Comparison of ENCODE assay signal across 20 cellular contexts in the genomic region with DNA sequence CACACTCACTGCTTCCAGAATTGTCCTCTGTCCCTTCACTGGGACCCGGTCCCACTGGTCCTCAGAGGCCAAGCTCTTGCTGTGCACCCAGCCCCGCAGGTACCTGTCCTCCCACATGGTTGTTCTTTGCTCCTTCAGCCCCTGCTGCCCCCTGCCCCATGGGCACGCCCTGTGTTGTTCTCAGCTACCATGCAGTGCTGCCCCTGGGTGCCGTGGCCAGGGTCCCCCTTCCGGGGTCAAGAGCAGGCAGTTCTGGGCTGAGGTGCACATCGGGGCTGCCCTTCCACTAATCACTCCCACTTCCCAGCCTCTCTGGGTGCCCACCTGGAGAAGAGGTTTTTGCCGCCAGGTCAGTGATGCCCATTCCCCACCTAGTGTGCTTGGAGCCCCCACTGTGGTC. TPM values are rescaled to one million over a fixed set of nuclear protein-coding genes. Genes with fewer than 3 reads are reported as not detected.
A peak's percentile ranks its signal among the peaks of the same experiment; 100 is the strongest.
DNase-seq lines count a peak whose midpoint lies in the region; ATAC-seq lines count a peak whose summit lies in the region.
"Had no signal": no experiment of that assay in that cellular context is flagged by ENCODE, and none has a peak within 500 bp of the region (broad histone marks: within the 10 kb centered on the region; RNA-seq: fewer than 3 reads in every experiment).

No MANE protein-coding gene starts in this region.

- H3K79me2 ChIP-seq in mesendoderm (ENCODE audit: control insufficient read depth, insufficient read depth, low read length): no peaks in the 10 kb centered on the region
- H3K79me2 ChIP-seq: parathyroid adenoma had no signal

- no peak overlapping the region for H3K4me3 ChIP-seq in CD4-positive, CD25-positive, alpha-beta regulatory T cell (ENCODE audit: low read depth, low read length)
- no peak overlapping the region for H3K4me3 ChIP-seq in naive thymus-derived CD4-positive, alpha-beta T cell (ENCODE audit: low read length)
- H3K4me3 ChIP-seq in mesendoderm (ENCODE audit: low read length): no peak overlapping the region
- H3K4me3 ChIP-seq: A549 had no signal

- no peak overlapping the region for H2BK120ac ChIP-seq in mesendoderm (ENCODE audit: low read depth, low read length)

- H3K9me3 ChIP-seq in CD4-positive, CD25-positive, alpha-beta regulatory T cell (ENCODE audit: control insufficient read depth in 2 of 2, low read length in 2 of 2): no peaks in the 10 kb centered on the region
- no peaks in the 10 kb centered on the region for H3K9me3 ChIP-seq in naive thymus-derived CD4-positive, alpha-beta T cell (ENCODE audit: control insufficient read depth in 2 of 3, low read length in 3 of 3)
- H3K9me3 ChIP-seq: A549 had no signal

- peaks cover 67% of the 10 kb centered on the region for H3K36me3 ChIP-seq in CD4-positive, CD25-positive, alpha-beta regulatory T cell (ENCODE audit: control insufficient read depth, insufficient read depth, low read length)
- H3K36me3 ChIP-seq in naive thymus-derived CD4-positive, alpha-beta T cell (ENCODE audit: control insufficient read depth in 2 of 3, insufficient read depth in 3 of 3, low read length in 3 of 3): peaks cover 20 to 67% (median 29%) of the 10 kb centered on the region in 3 experiments
- H3K36me3 ChIP-seq in mesendoderm (ENCODE audit: control insufficient read depth, insufficient read depth, low read length): no peaks in the 10 kb centered on the region

- CTCF ChIA-PET in activated CD4-positive, alpha-beta T cell treated with anti-CD3 and anti-CD28 coated beads, Interleukin-2, amount 10 ng/mL, durations not matched to agents 7 days and 5 days (lab: Charles Lee): interaction anchor here (0.8 to 2.1 kb wide), 6 partner anchors 11 to 82 kb away, joined by 3 to 11 read pairs (median 4); no protein-coding TSS in a partner anchor
- CTCF ChIA-PET in naive thymus-derived CD4-positive, alpha-beta T cell (lab: Charles Lee): interaction anchor here (0.7 to 2.5 kb wide), 5 partner anchors 12 to 75 kb away, joined by 3 to 11 read pairs (median 6); no protein-coding TSS in a partner anchor

- H3K9ac ChIP-seq in mesendoderm (ENCODE audit: low read length): no peak overlapping the region
- H3K9ac ChIP-seq: parathyroid adenoma had no signal

- H3K79me1 ChIP-seq in mesendoderm (ENCODE audit: low read length): no peaks in the 10 kb centered on the region

- H3K9me3 Mint-ChIP-seq in activated CD4-positive, alpha-beta T cell treated with anti-CD3 and anti-CD28 coated beads, Interleukin-2, amount 10 ng/mL, durations not matched to agents 7 days and 5 days: no peaks in the 10 kb centered on the region
- no peaks in the 10 kb centered on the region for H3K9me3 Mint-ChIP-seq in CD4-positive, CD25-positive, alpha-beta regulatory T cell
- H3K9me3 Mint-ChIP-seq in activated T-helper 1 cell treated with anti-CD3 and anti-CD28 coated beads, Interleukin-12 subunit alpha, Interleukin-12 subunit beta, Interleukin-2, Interleukin-4 antibody, amounts not matched to agents 30 ng/mL and 10 ng/mL and 1 ng/mL, durations not matched to agents 14 hours and 24 hours and 36 hours: no peaks in the 10 kb centered on the region
- peaks cover 0 to 1% (median 0%) of the 10 kb centered on the region in 11 donors for H3K9me3 Mint-ChIP-seq in naive thymus-derived CD4-positive, alpha-beta T cell
- H3K9me3 Mint-ChIP-seq: brain had no signal

- no peak overlapping the region for H3K18ac ChIP-seq in mesendoderm (ENCODE audit: low read length)

- peak overlapping the region; percentile 98 for H3K27ac Mint-ChIP-seq in activated CD4-positive, alpha-beta T cell treated with anti-CD3 and anti-CD28 coated beads, Interleukin-2, amount 10 ng/mL, durations not matched to agents 7 days and 5 days
- H3K27ac Mint-ChIP-seq in CD4-positive, CD25-positive, alpha-beta regulatory T cell: peak overlapping the region; percentile 96 to 99 (median 96)
- peak overlapping the region; percentile 87 for H3K27ac Mint-ChIP-seq in activated T-helper 1 cell treated with anti-CD3 and anti-CD28 coated beads, Interleukin-12 subunit alpha, Interleukin-12 subunit beta, Interleukin-2, Interleukin-4 antibody, amounts not matched to agents 30 ng/mL and 10 ng/mL and 1 ng/mL, durations not matched to agents 14 hours and 24 hours and 36 hours
- peak overlapping the region; percentile 96 to 100 (median 99) for H3K27ac Mint-ChIP-seq in naive thymus-derived CD4-positive, alpha-beta T cell
- H3K27ac Mint-ChIP-seq: brain had no signal

- intact Hi-C loops in activated T-helper 1 cell treated with anti-CD3 and anti-CD28 coated beads, Interleukin-12 subunit alpha, Interleukin-12 subunit beta, Interleukin-2, Interleukin-4 antibody, amounts not matched to agents 30 ng/mL and 10 ng/mL and 1 ng/mL, durations not matched to agents 14 hours and 24 hours and 36 hours (cut with micrococcal nuclease): no loop called here
- intact Hi-C loops in naive thymus-derived CD4-positive, alpha-beta T cell (cut with micrococcal nuclease): no loop called here

- peaks cover 79% of the 10 kb centered on the region for H3K4me1 Mint-ChIP-seq in activated CD4-positive, alpha-beta T cell treated with anti-CD3 and anti-CD28 coated beads, Interleukin-2, amount 10 ng/mL, durations not matched to agents 7 days and 5 days
- H3K4me1 Mint-ChIP-seq in CD4-positive, CD25-positive, alpha-beta regulatory T cell: peaks cover 12 to 92% (median 44%) of the 10 kb centered on the region in 4 donors
- H3K4me1 Mint-ChIP-seq in activated T-helper 1 cell treated with anti-CD3 and anti-CD28 coated beads, Interleukin-12 subunit alpha, Interleukin-12 subunit beta, Interleukin-2, Interleukin-4 antibody, amounts not matched to agents 30 ng/mL and 10 ng/mL and 1 ng/mL, durations not matched to agents 14 hours and 24 hours and 36 hours (ENCODE audit: low read depth): peaks cover 57% of the 10 kb centered on the region
- peaks cover 60 to 95% (median 83%) of the 10 kb centered on the region in 7 donors for H3K4me1 Mint-ChIP-seq in naive thymus-derived CD4-positive, alpha-beta T cell

- no peak overlapping the region for H4K5ac ChIP-seq in mesendoderm (ENCODE audit: low read length)

- H3K4me3 Mint-ChIP-seq in activated CD4-positive, alpha-beta T cell treated with anti-CD3 and anti-CD28 coated beads, Interleukin-2, amount 10 ng/mL, durations not matched to agents 7 days and 5 days: no peak overlapping the region
- peak overlapping the region in 1 of 4 donors; percentile 88 for H3K4me3 Mint-ChIP-seq in CD4-positive, CD25-positive, alpha-beta regulatory T cell
- no peak overlapping the region for H3K4me3 Mint-ChIP-seq in activated T-helper 1 cell treated with anti-CD3 and anti-CD28 coated beads, Interleukin-12 subunit alpha, Interleukin-12 subunit beta, Interleukin-2, Interleukin-4 antibody, amounts not matched to agents 30 ng/mL and 10 ng/mL and 1 ng/mL, durations not matched to agents 14 hours and 24 hours and 36 hours
- peak overlapping the region in 7 of 10 donors; percentile 32 to 90 (median 82) for H3K4me3 Mint-ChIP-seq in naive thymus-derived CD4-positive, alpha-beta T cell
- H3K4me3 Mint-ChIP-seq: brain had no signal

- H4K8ac ChIP-seq in mesendoderm (ENCODE audit: low read depth, low read length): no peak overlapping the region

- H2BK15ac ChIP-seq in mesendoderm (replicated peaks; ENCODE audit: low read depth): no peak overlapping the region

- no peaks in the 10 kb centered on the region for H3K27me3 ChIP-seq in CD4-positive, CD25-positive, alpha-beta regulatory T cell (ENCODE audit: control insufficient read depth, insufficient read depth, low read length)
- no peaks in the 10 kb centered on the region for H3K27me3 ChIP-seq in naive thymus-derived CD4-positive, alpha-beta T cell (ENCODE audit: control insufficient read depth in 2 of 2, insufficient read depth in 2 of 2, low read length in 2 of 2)
- H3K27me3 ChIP-seq in mesendoderm (ENCODE audit: insufficient read depth, low read length, poor library complexity): no peaks in the 10 kb centered on the region

- no peak for ATAC-seq in CD4-positive, CD25-positive, alpha-beta regulatory T cell (ENCODE audit: low read depth in 2 of 2)
- ATAC-seq in naive thymus-derived CD4-positive, alpha-beta T cell: no peak
- ATAC-seq: A549, PC-3, right cardiac atrium had no signal

- peaks cover 73% of the 10 kb centered on the region for H3K36me3 Mint-ChIP-seq in activated CD4-positive, alpha-beta T cell treated with anti-CD3 and anti-CD28 coated beads, Interleukin-2, amount 10 ng/mL, durations not matched to agents 7 days and 5 days (ENCODE audit: low read depth)
- H3K36me3 Mint-ChIP-seq in CD4-positive, CD25-positive, alpha-beta regulatory T cell: peaks cover 52% of the 10 kb centered on the region
- peaks cover 46% of the 10 kb centered on the region for H3K36me3 Mint-ChIP-seq in activated T-helper 1 cell treated with anti-CD3 and anti-CD28 coated beads, Interleukin-12 subunit alpha, Interleukin-12 subunit beta, Interleukin-2, Interleukin-4 antibody, amounts not matched to agents 30 ng/mL and 10 ng/mL and 1 ng/mL, durations not matched to agents 14 hours and 24 hours and 36 hours (ENCODE audit: low read depth)
- peaks cover 14 to 50% (median 45%) of the 10 kb centered on the region in 5 donors for H3K36me3 Mint-ChIP-seq in naive thymus-derived CD4-positive, alpha-beta T cell
- H3K36me3 Mint-ChIP-seq: brain had no signal

- DNase-seq in activated CD4-positive, alpha-beta T cell treated with anti-CD3 and anti-CD28 coated beads, Interleukin-2, amount 10 ng/mL, durations not matched to agents 7 days and 5 days: no peak
- DNase-seq in activated CD4-positive, alpha-beta T cell treated with anti-CD3 and anti-CD28 coated beads for 4 hours: no peak
- no peak for DNase-seq in CD4-positive, CD25-positive, alpha-beta regulatory T cell
- DNase-seq in activated T-helper 1 cell treated with anti-CD3 and anti-CD28 coated beads, Interleukin-12 subunit alpha, Interleukin-12 subunit beta, Interleukin-2, Interleukin-4 antibody, amounts not matched to agents 30 ng/mL and 10 ng/mL and 1 ng/mL, durations not matched to agents 14 hours and 24 hours and 36 hours (ENCODE audit: low spot score): no peak
- DNase-seq in naive thymus-derived CD4-positive, alpha-beta T cell: no peak
- DNase-seq in NCI-H2171 (lab: John Stamatoyannopoulos, UW) (no peak), mesendoderm (no peak)
- DNase-seq in stimulated activated CD4-positive, alpha-beta T cell treated with anti-CD3 and anti-CD28 coated beads, Interleukin-1b, Interleukin-23, amount 100 ng/mL, for 48 hours: no peak
- DNase-seq: activated CD4-positive, alpha-beta T cell treated with anti-CD3 and anti-CD28 coated beads, Interleukin-2, amount 50 U/mL, for 1 hour; mammary epithelial cell; NCI-H1105; NCI-H2081; PC-3; SHP77 had no signal

- H2AK5ac ChIP-seq in mesendoderm (ENCODE audit: low read length): no peak overlapping the region

- H3K4me1 ChIP-seq in CD4-positive, CD25-positive, alpha-beta regulatory T cell (ENCODE audit: control insufficient read depth, insufficient read depth, low read length, poor library complexity, severe bottlenecking): peaks cover 68% of the 10 kb centered on the region
- H3K4me1 ChIP-seq in naive thymus-derived CD4-positive, alpha-beta T cell (ENCODE audit: control insufficient read depth in 2 of 2, insufficient read depth in 2 of 2, low read length in 2 of 2): peaks cover 62 to 90% of the 10 kb centered on the region in 2 donors
- H3K4me1 ChIP-seq in mesendoderm (ENCODE audit: control insufficient read depth, low read depth, low read length): no peaks in the 10 kb centered on the region
- H3K4me1 ChIP-seq: A549, parathyroid adenoma had no signal

- no peaks in the 10 kb centered on the region for H3K27me3 Mint-ChIP-seq in activated CD4-positive, alpha-beta T cell treated with anti-CD3 and anti-CD28 coated beads, Interleukin-2, amount 10 ng/mL, durations not matched to agents 7 days and 5 days
- no peaks in the 10 kb centered on the region for H3K27me3 Mint-ChIP-seq in CD4-positive, CD25-positive, alpha-beta regulatory T cell
- H3K27me3 Mint-ChIP-seq in activated T-helper 1 cell treated with anti-CD3 and anti-CD28 coated beads, Interleukin-12 subunit alpha, Interleukin-12 subunit beta, Interleukin-2, Interleukin-4 antibody, amounts not matched to agents 30 ng/mL and 10 ng/mL and 1 ng/mL, durations not matched to agents 14 hours and 24 hours and 36 hours (ENCODE audit: insufficient read depth): no peaks in the 10 kb centered on the region
- no peaks in the 10 kb centered on the region for H3K27me3 Mint-ChIP-seq in naive thymus-derived CD4-positive, alpha-beta T cell
- H3K27me3 Mint-ChIP-seq: brain had no signal

- no peak overlapping the region for H2BK5ac ChIP-seq in mesendoderm (ENCODE audit: low read length)

- POLR2A ChIA-PET in activated CD4-positive, alpha-beta T cell treated with anti-CD3 and anti-CD28 coated beads, Interleukin-2, amount 10 ng/mL, durations not matched to agents 7 days and 5 days (lab: Charles Lee): no interaction called here
- POLR2A ChIA-PET in naive thymus-derived CD4-positive, alpha-beta T cell (lab: Charles Lee): interaction anchor here (0.6 to 19.6 kb wide), 14 partner anchors 9 to 88 kb away, joined by 3 to 365 read pairs (median 4); a partner anchor contains a TSS

- H3K23ac ChIP-seq in mesendoderm (ENCODE audit: low read length): no peak overlapping the region

- H3K56ac ChIP-seq in mesendoderm (ENCODE audit: low read length): no peak overlapping the region

- no peak overlapping the region for H3K4me2 ChIP-seq in mesendoderm (ENCODE audit: low read length)
- H3K4me2 ChIP-seq: A549 had no signal

- no CpG with 5 or more reads among the region's 7 CpGs for WGBS in mesendoderm (ENCODE audit: extremely low coverage, insufficient coverage, low lambda C conversion rate)

- no peak overlapping the region for H3K4ac ChIP-seq in mesendoderm (ENCODE audit: low read depth, low read length)

- peak overlapping the region; percentile 87 for H3K27ac ChIP-seq in CD4-positive, CD25-positive, alpha-beta regulatory T cell (ENCODE audit: insufficient read depth, low read length, poor library complexity, severe bottlenecking)
- peak overlapping the region; percentile 90 for H3K27ac ChIP-seq in naive thymus-derived CD4-positive, alpha-beta T cell (ENCODE audit: low read depth, low read length)
- H3K27ac ChIP-seq in mesendoderm (ENCODE audit: low read depth, low read length): no peak overlapping the region
- H3K27ac ChIP-seq: A549, parathyroid adenoma had no signal

RNA-seq across cellular contexts. Expression of a gene that starts 31.9 kb away (rescaled TPM):
- total RNA-seq in activated CD4-positive, alpha-beta T cell treated with anti-CD3 and anti-CD28 coated beads, Interleukin-2, amount 10 ng/mL, durations not matched to agents 7 days and 5 days: 10 to 100 TPM; 81.1 to 85.8 TPM
- total RNA-seq in CD4-positive, CD25-positive, alpha-beta regulatory T cell: 68.7 TPM
- polyA plus RNA-seq in CD4-positive, CD25-positive, alpha-beta regulatory T cell: 100 to 1,000 TPM; 187 to 229 (median 210) TPM
- 31.7 and 33.2 TPM in 2 replicates for total RNA-seq in activated T-helper 1 cell treated with anti-CD3 and anti-CD28 coated beads, Interleukin-12 subunit alpha, Interleukin-12 subunit beta, Interleukin-2, Interleukin-4 antibody, amounts not matched to agents 30 ng/mL and 10 ng/mL and 1 ng/mL, durations not matched to agents 14 hours and 24 hours and 36 hours
- 10 to 100 TPM; 62.8 to 83.5 (median 68.7) TPM for total RNA-seq in naive thymus-derived CD4-positive, alpha-beta T cell
- polyA plus RNA-seq in naive thymus-derived CD4-positive, alpha-beta T cell: 100 to 1,000 TPM; 186 to 315 TPM
- 4.2 TPM for polyA plus RNA-seq in mesendoderm (2013, experiment 1 of 2)
- polyA plus RNA-seq in mesendoderm (2013, experiment 2 of 2): 3.7 TPM
- total RNA-seq: G401, myocyte had no signal

Comparison
In these comparisons a context has a peak if more than half of its experiments do, and no peak if none do; other contexts are left out.
1. H3K4me3 Mint-ChIP-seq: peak in naive thymus-derived CD4-positive, alpha-beta T cell (7 of 10); none in activated CD4-positive, alpha-beta T cell treated with anti-CD3 and anti-CD28 coated beads, Interleukin-2, amount 10 ng/mL, durations not matched to agents 7 days and 5 days (single experiment) and activated T-helper 1 cell treated with anti-CD3 and anti-CD28 coated beads, Interleukin-12 subunit alpha, Interleukin-12 subunit beta, Interleukin-2, Interleukin-4 antibody, amounts not matched to agents 30 ng/mL and 10 ng/mL and 1 ng/mL, durations not matched to agents 14 hours and 24 hours and 36 hours (single experiment).
2. Peak in every context shown above with its lines, with median percentiles within 50 percentile points of each other: H3K27ac Mint-ChIP-seq.